In the genomic region with DNA sequence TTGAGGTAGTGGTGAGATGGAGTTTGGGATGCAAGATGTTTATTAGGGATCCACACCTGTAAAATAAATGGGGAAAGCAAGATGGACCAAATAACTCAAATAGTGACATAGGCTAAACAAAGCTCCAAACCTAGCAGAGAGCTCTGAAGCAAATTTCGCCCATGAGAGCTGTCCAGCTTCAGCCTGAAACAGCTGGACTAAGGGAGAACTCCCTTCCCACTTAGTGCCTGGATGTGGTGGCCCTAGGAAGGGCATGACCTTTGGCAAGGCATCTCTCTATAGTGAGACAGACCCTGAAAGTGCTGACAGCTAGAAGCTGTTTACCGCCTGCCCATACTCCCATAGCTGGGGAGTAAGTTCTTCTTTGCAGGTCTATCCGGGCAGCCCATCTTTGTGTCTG, we compare ENCODE assay signal across 37 cellular contexts. TPM values are rescaled to one million over a fixed set of nuclear protein-coding genes. Genes with fewer than 3 reads are reported as not detected.
"Had no signal": no experiment of that assay in that cellular context is flagged by ENCODE, and none has a peak within 500 bp of the region (broad histone marks: within the 10 kb centered on the region; RNA-seq: fewer than 3 reads in every experiment).

No MANE protein-coding gene starts in this region.

- H3K27ac ChIP-seq: adrenal gland, body of pancreas, brain microvascular endothelial cell, breast epithelium, VCaP had no signal

- H3K27ac Mint-ChIP-seq: activated B cell treated with CpG ODN at 0.5 μM for 24 hours; activated CD4-positive, alpha-beta memory T cell treated with anti-CD3 and anti-CD28 coated beads for 36 hours; activated CD4-positive, alpha-beta T cell treated with anti-CD3 and anti-CD28 coated beads, Interleukin-2, amount 10 ng/mL, durations not matched to agents 24 days and 14 days; activated CD8-positive, alpha-beta T cell treated with anti-CD3 and anti-CD28 coated beads for 36 hours; activated naive CD4-positive, alpha-beta T cell treated with anti-CD3 and anti-CD28 coated beads for 36 hours; activated naive CD4-positive, alpha-beta T cell treated with anti-CD3 and anti-CD28 coated beads, Interleukin-2, amount 50 U/mL, for 72 hours; activated naive CD8-positive, alpha-beta T cell treated with anti-CD3 and anti-CD28 coated beads for 36 hours; activated T-cell treated with anti-CD3 and anti-CD28 coated beads, Interleukin-2, amount 50 U/mL, for 72 hours; activated T-helper 1 cell treated with anti-CD3 and anti-CD28 coated beads, Interleukin-12 subunit alpha, Interleukin-12 subunit beta, Interleukin-2, Interleukin-4 antibody, amounts not matched to agents 30 ng/mL and 10 ng/mL and 1 ng/mL, durations not matched to agents 14 hours and 24 hours and 36 hours; activated T-helper 17 cell treated with anti-CD3 and anti-CD28 coated beads, Interleukin-2, amount 50 U/mL, for 72 hours; T-helper 1 cell treated with Interleukin-12 subunit alpha and Interleukin-12 subunit beta and Interleukin-4 antibody, amounts not matched to agents 30 μg/mL and 1 μg/mL, for 36 hours; T-helper 2 cell treated with Interferon-gamma antibody and Interleukin-4, amounts not matched to agents 5 μg/mL and 100 μg/mL, for 36 hours had no signal

- H3K4me1 Mint-ChIP-seq: activated B cell treated with CpG ODN at 0.5 μM for 24 hours; activated CD4-positive, alpha-beta T cell treated with anti-CD3 and anti-CD28 coated beads, Interleukin-2, amount 10 ng/mL, durations not matched to agents 24 days and 14 days; activated naive CD8-positive, alpha-beta T cell treated with anti-CD3 and anti-CD28 coated beads for 36 hours; activated T-helper 17 cell treated with anti-CD3 and anti-CD28 coated beads, Interleukin-2, amount 50 U/mL, for 72 hours had no signal

- H3K4me3 Mint-ChIP-seq: activated B cell treated with CpG ODN at 0.5 μM for 24 hours; activated CD4-positive, alpha-beta memory T cell treated with anti-CD3 and anti-CD28 coated beads for 36 hours; activated CD4-positive, alpha-beta T cell treated with anti-CD3 and anti-CD28 coated beads, Interleukin-2, amount 10 ng/mL, durations not matched to agents 24 days and 14 days; activated CD8-positive, alpha-beta T cell treated with anti-CD3 and anti-CD28 coated beads for 36 hours; activated naive CD4-positive, alpha-beta T cell treated with anti-CD3 and anti-CD28 coated beads for 36 hours; activated naive CD8-positive, alpha-beta T cell treated with anti-CD3 and anti-CD28 coated beads for 36 hours; activated T-cell treated with anti-CD3 and anti-CD28 coated beads, Interleukin-2, amount 50 U/mL, for 4 hours; activated T-cell treated with anti-CD3 and anti-CD28 coated beads, Interleukin-2, amount 50 U/mL, for 72 hours; activated T-helper 1 cell treated with anti-CD3 and anti-CD28 coated beads, Interleukin-12 subunit alpha, Interleukin-12 subunit beta, Interleukin-2, Interleukin-4 antibody, amounts not matched to agents 30 ng/mL and 10 ng/mL and 1 ng/mL, durations not matched to agents 14 hours and 24 hours and 36 hours; activated T-helper 17 cell treated with anti-CD3 and anti-CD28 coated beads, Interleukin-2, amount 50 U/mL, for 72 hours; T-helper 1 cell treated with Interleukin-12 subunit alpha and Interleukin-12 subunit beta and Interleukin-4 antibody, amounts not matched to agents 30 μg/mL and 1 μg/mL, for 36 hours; T-helper 2 cell treated with Interferon-gamma antibody and Interleukin-4, amounts not matched to agents 5 μg/mL and 100 μg/mL, for 36 hours had no signal

- H3K36me3 Mint-ChIP-seq: activated CD4-positive, alpha-beta memory T cell treated with anti-CD3 and anti-CD28 coated beads for 36 hours; activated naive CD4-positive, alpha-beta T cell treated with anti-CD3 and anti-CD28 coated beads, Interleukin-2, amount 50 U/mL, for 72 hours; activated naive CD8-positive, alpha-beta T cell treated with anti-CD3 and anti-CD28 coated beads for 36 hours had no signal

- H3K4me1 ChIP-seq: adrenal gland, body of pancreas, breast epithelium had no signal

- H3K27me3 ChIP-seq: adrenal gland, body of pancreas, brain microvascular endothelial cell, breast epithelium had no signal

- H3K27me3 Mint-ChIP-seq: activated B cell treated with CpG ODN at 0.5 μM for 24 hours; activated CD4-positive, alpha-beta memory T cell treated with anti-CD3 and anti-CD28 coated beads for 36 hours; activated CD4-positive, alpha-beta T cell treated with anti-CD3 and anti-CD28 coated beads, Interleukin-2, amount 10 ng/mL, durations not matched to agents 24 days and 14 days had no signal

- H3K9me3 ChIP-seq: adrenal gland, body of pancreas, breast epithelium had no signal

- ATAC-seq: activated CD8-positive, alpha-beta T cell treated with anti-CD3 and anti-CD28 coated beads for 36 hours; activated naive CD4-positive, alpha-beta T cell treated with anti-CD3 and anti-CD28 coated beads, Interleukin-2, amount 50 U/mL, for 72 hours; activated T-cell treated with anti-CD3 and anti-CD28 coated beads, Interleukin-2, amount 50 U/mL, for 4 hours; activated T-cell treated with anti-CD3 and anti-CD28 coated beads, Interleukin-2, amount 50 U/mL, for 72 hours; activated T-helper 17 cell treated with anti-CD3 and anti-CD28 coated beads, Interleukin-2, amount 50 U/mL, for 72 hours; body of pancreas had no signal

- H3K36me3 ChIP-seq: adrenal gland, brain microvascular endothelial cell, breast epithelium had no signal

- H3K9me3 Mint-ChIP-seq: activated B cell treated with CpG ODN at 0.5 μM for 24 hours; activated CD4-positive, alpha-beta memory T cell treated with anti-CD3 and anti-CD28 coated beads for 36 hours; activated CD4-positive, alpha-beta T cell treated with anti-CD3 and anti-CD28 coated beads, Interleukin-2, amount 10 ng/mL, durations not matched to agents 24 days and 14 days; activated CD8-positive, alpha-beta T cell treated with anti-CD3 and anti-CD28 coated beads for 36 hours; activated T-cell treated with anti-CD3 and anti-CD28 coated beads, Interleukin-2, amount 50 U/mL, for 4 hours; activated T-cell treated with anti-CD3 and anti-CD28 coated beads, Interleukin-2, amount 50 U/mL, for 72 hours; activated T-helper 1 cell treated with anti-CD3 and anti-CD28 coated beads, Interleukin-12 subunit alpha, Interleukin-12 subunit beta, Interleukin-2, Interleukin-4 antibody, amounts not matched to agents 30 ng/mL and 10 ng/mL and 1 ng/mL, durations not matched to agents 14 hours and 24 hours and 36 hours; activated T-helper 17 cell treated with anti-CD3 and anti-CD28 coated beads, Interleukin-2, amount 50 U/mL, for 72 hours; T-helper 1 cell treated with Interleukin-12 subunit alpha and Interleukin-12 subunit beta and Interleukin-4 antibody, amounts not matched to agents 30 μg/mL and 1 μg/mL, for 36 hours; T-helper 2 cell treated with Interferon-gamma antibody and Interleukin-4, amounts not matched to agents 5 μg/mL and 100 μg/mL, for 36 hours had no signal

- DNase-seq: activated B cell treated with CpG ODN at 0.5 μM for 24 hours; activated CD4-positive, alpha-beta memory T cell treated with anti-CD3 and anti-CD28 coated beads for 36 hours; activated CD4-positive, alpha-beta T cell treated with anti-CD3 and anti-CD28 coated beads for 4 hours; activated CD4-positive, alpha-beta T cell treated with anti-CD3 and anti-CD28 coated beads, Interleukin-2, amount 10 ng/mL, durations not matched to agents 24 days and 14 days; activated CD4-positive, alpha-beta T cell treated with anti-CD3 and anti-CD28 coated beads, Interleukin-2, amount 50 U/mL, for 1 hour; activated CD4-positive, alpha-beta T cell treated with anti-CD3 and anti-CD28 coated beads, Interleukin-2, amount 50 U/mL, for 4 hours; activated CD4-positive, CD25-positive, alpha-beta regulatory T cell treated with anti-CD3 and anti-CD28 coated beads, Interleukin-2, amount 50 U/mL, for 72 hours; activated CD8-positive, alpha-beta memory T cell treated with anti-CD3 and anti-CD28 coated beads, Interleukin-2, amount 50 U/mL, for 4 hours; activated CD8-positive, alpha-beta T cell treated with anti-CD3 and anti-CD28 coated beads for 36 hours; activated effector memory CD4-positive, alpha-beta T cell treated with anti-CD3 and anti-CD28 coated beads, Interleukin-2, amount 50 U/mL, for 16 hours; activated gamma-delta T cell treated with Interleukin-2 at 50 U/mL for 16 hours; activated naive CD4-positive, alpha-beta T cell; activated naive CD4-positive, alpha-beta T cell treated with anti-CD3 and anti-CD28 coated beads for 36 hours; activated naive CD4-positive, alpha-beta T cell treated with anti-CD3 and anti-CD28 coated beads, Interleukin-2, amount 50 U/mL, for 16 hours; activated naive CD8-positive, alpha-beta T cell treated with anti-CD3 and anti-CD28 coated beads for 36 hours; activated T-cell treated with anti-CD3 and anti-CD28 coated beads for 4 hours; activated T-cell treated with anti-CD3 and anti-CD28 coated beads, Interleukin-2, amount 50 U/mL, for 1 hour; activated T-cell treated with anti-CD3 and anti-CD28 coated beads, Interleukin-2, amount 50 U/mL, for 4 hours; activated T-cell treated with anti-CD3 and anti-CD28 coated beads, Interleukin-2, amount 50 U/mL, for 72 hours; adrenal gland; amniotic stem cell; aorta; body of pancreas; brain microvascular endothelial cell; central memory CD4-positive, alpha-beta T cell; T-helper 1 cell; T-helper 2 cell; T-helper 9 cell had no signal

- H3K4me3 ChIP-seq: adrenal gland, body of pancreas, breast epithelium had no signal

RNA-seq across cellular contexts. Expression of gene COL6A5, which starts 48.1 kb away (rescaled TPM):
- total RNA-seq: activated B cell treated with CpG ODN at 0.5 μM for 24 hours; activated CD4-positive, alpha-beta memory T cell treated with anti-CD3 and anti-CD28 coated beads for 36 hours; activated CD4-positive, alpha-beta T cell treated with anti-CD3 and anti-CD28 coated beads, Interleukin-2, amount 10 ng/mL, durations not matched to agents 24 days and 14 days; activated CD8-positive, alpha-beta memory T cell treated with anti-CD3 and anti-CD28 coated beads for 36 hours; activated CD8-positive, alpha-beta T cell treated with anti-CD3 and anti-CD28 coated beads for 36 hours; activated naive CD4-positive, alpha-beta T cell treated with anti-CD3 and anti-CD28 coated beads for 36 hours; activated naive CD4-positive, alpha-beta T cell treated with anti-CD3 and anti-CD28 coated beads, Interleukin-2, amount 50 U/mL, for 72 hours; activated naive CD8-positive, alpha-beta T cell treated with anti-CD3 and anti-CD28 coated beads for 36 hours; activated T-cell treated with anti-CD3 and anti-CD28 coated beads, Interleukin-2, amount 50 U/mL, for 4 hours; activated T-cell treated with anti-CD3 and anti-CD28 coated beads, Interleukin-2, amount 50 U/mL, for 72 hours; activated T-helper 17 cell treated with anti-CD3 and anti-CD28 coated beads, Interleukin-2, amount 50 U/mL, for 72 hours; aorta; body of pancreas; breast epithelium; cardiac septum had no signal
